In the genomic region with DNA sequence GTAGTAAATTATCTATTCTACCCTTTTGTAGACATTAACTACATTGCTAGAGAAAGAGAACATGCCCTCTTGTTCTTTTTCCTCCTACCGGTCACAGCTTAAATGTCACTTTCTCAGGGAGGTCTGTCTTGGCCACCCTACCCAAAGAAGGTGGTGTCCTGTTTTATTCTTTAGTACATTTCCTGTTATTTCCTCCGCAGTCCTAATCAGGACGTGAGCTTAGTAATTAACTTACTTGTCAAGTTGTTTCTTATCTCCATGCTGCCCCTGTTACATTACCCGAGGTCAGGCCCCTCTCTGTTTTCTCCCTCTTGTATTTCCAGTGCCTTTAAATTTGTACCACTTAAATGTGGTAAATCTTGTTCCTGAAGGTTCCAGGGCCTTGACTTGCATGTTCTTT, we compare ENCODE assay signal across 9 cellular contexts.
A peak's percentile ranks its signal among the peaks of the same experiment; 100 is the strongest.
DNase-seq lines count a peak whose midpoint lies in the region; ATAC-seq and TF ChIP-seq lines count a peak whose summit lies in the region.
"Had no signal": no experiment of that assay in that cellular context is flagged by ENCODE, and none has a peak within 500 bp of the region (broad histone marks: within the 10 kb centered on the region; RNA-seq: fewer than 3 reads in every experiment).

No MANE protein-coding gene starts in this region.

- peak; percentile 37 for ATAC-seq in GM19372 (IDR thresholded peaks at IDR 0.05; ENCODE audit: low read depth, unreplicated experiment)
- peak; percentile 47 for ATAC-seq in HG03135 (IDR thresholded peaks at IDR 0.05; ENCODE audit: unreplicated experiment)

- no peaks in the 10 kb centered on the region for H3F3A ChIP-seq in smooth muscle cell (ENCODE audit: low read depth)

- H3K4me2 ChIP-seq in smooth muscle cell: no peak overlapping the region

- no peak for TF ChIP-seq POLR2A in breast epithelium (IDR thresholded peaks at IDR 0.05)

- H2AFZ ChIP-seq in smooth muscle cell (ENCODE audit: low read depth): no peak overlapping the region

- no peaks in the 10 kb centered on the region for H3K36me3 ChIP-seq in CD8-positive, alpha-beta memory T cell (ENCODE audit: insufficient read depth, low read length)
- H3K36me3 ChIP-seq in smooth muscle cell (ENCODE audit: low read depth) (no peaks in the 10 kb centered on the region), breast epithelium (no peaks in the 10 kb centered on the region)

- 36% methylated on average over 4 of the region's 4 CpGs for WGBS in smooth muscle cell (ENCODE audit: low lambda C conversion rate)

- peak overlapping the region in 5 of 7 donors; percentile 5 to 62 (median 32) for H3K4me3 Mint-ChIP-seq in CD8-positive, alpha-beta memory T cell

- no peaks in the 10 kb centered on the region for H3K9me3 ChIP-seq in CD8-positive, alpha-beta memory T cell (ENCODE audit: low read length)
- H3K9me3 ChIP-seq in smooth muscle cell (replicated peaks; ENCODE audit: low read depth) (no peaks in the 10 kb centered on the region), breast epithelium (no peaks in the 10 kb centered on the region)

- H3K27ac Mint-ChIP-seq in CD8-positive, alpha-beta memory T cell: peak overlapping the region in 7 of 8 donors; percentile 18 to 88 (median 72)

- intact Hi-C loops in breast epithelium (cut with DNase I; ENCODE audit: low total_unique reads): no loop called here

- no peak for DNase-seq in CD8-positive, alpha-beta memory T cell
- DNase-seq in dermis blood vessel endothelial cell (peak; percentile 48), smooth muscle cell (lab: John Stamatoyannopoulos, UW; ENCODE audit: unreplicated experiment) (no peak), hypothalamus (lab: John Stamatoyannopoulos, UW) (no peak), mucosa of gallbladder (ENCODE audit: low spot score) (no peak), breast epithelium (ENCODE audit: low spot score in 2 of 2) (no peak)

- POLR2A ChIA-PET in CD8-positive, alpha-beta memory T cell (lab: Charles Lee): no interaction called here

- H3K79me2 ChIP-seq in smooth muscle cell (ENCODE audit: low read depth): no peaks in the 10 kb centered on the region

- H3K4me3 ChIP-seq in CD8-positive, alpha-beta memory T cell (ENCODE audit: low read length): peak overlapping the region; percentile 29
- no peak overlapping the region for H3K4me3 ChIP-seq in smooth muscle cell
- no peak overlapping the region for H3K4me3 ChIP-seq in breast epithelium
- H3K4me3 ChIP-seq: skin epidermis had no signal

- CTCF ChIA-PET in CD8-positive, alpha-beta memory T cell (lab: Charles Lee): interaction anchor here (1.0 to 2.6 kb wide), 5 partner anchors 15 to 456 kb away, joined by 3 to 15 read pairs (median 3); no protein-coding TSS in a partner anchor

- TF ChIP-seq CTCF in smooth muscle cell (IDR thresholded peaks at IDR 0.05; ENCODE audit: borderline replicate concordance, insufficient read depth, poor library complexity, severe bottlenecking): no peak
- TF ChIP-seq CTCF in breast epithelium (IDR thresholded peaks at IDR 0.05): no peak

- H3K36me3 Mint-ChIP-seq in CD8-positive, alpha-beta memory T cell: no peaks in the 10 kb centered on the region

- H3K4me1 ChIP-seq in CD8-positive, alpha-beta memory T cell (ENCODE audit: insufficient read depth, low read length): peaks cover 13% of the 10 kb centered on the region
- H3K4me1 ChIP-seq in smooth muscle cell (ENCODE audit: low read depth) (no peaks in the 10 kb centered on the region), breast epithelium (peaks cover 0 to 3% of the 10 kb centered on the region in 2 donors)

- no peaks in the 10 kb centered on the region for H3K9me3 Mint-ChIP-seq in CD8-positive, alpha-beta memory T cell

- H4K20me1 ChIP-seq in smooth muscle cell (ENCODE audit: low read depth): no peaks in the 10 kb centered on the region

- H3K27ac ChIP-seq in CD8-positive, alpha-beta memory T cell (ENCODE audit: low read depth, low read length): no peak overlapping the region
- H3K27ac ChIP-seq in smooth muscle cell (ENCODE audit: low read depth): no peak overlapping the region
- H3K27ac ChIP-seq in breast epithelium: peak overlapping the region in 1 of 2 donors; percentile 8

- no peaks in the 10 kb centered on the region for H3K27me3 ChIP-seq in CD8-positive, alpha-beta memory T cell (ENCODE audit: insufficient read depth, low read length, poor library complexity, severe bottlenecking)
- H3K27me3 ChIP-seq in smooth muscle cell (ENCODE audit: low read depth): peaks cover 8% of the 10 kb centered on the region
- no peaks in the 10 kb centered on the region for H3K27me3 ChIP-seq in breast epithelium

- H3K4me1 Mint-ChIP-seq in CD8-positive, alpha-beta memory T cell: peaks cover 15 to 22% (median 19%) of the 10 kb centered on the region in 3 donors

- no peak overlapping the region for H3K9ac ChIP-seq in smooth muscle cell (ENCODE audit: low read depth)

- H3K27me3 Mint-ChIP-seq in CD8-positive, alpha-beta memory T cell: no peaks in the 10 kb centered on the region
